Comparison of ENCODE assay signal across 16 cellular contexts in the genomic region with DNA sequence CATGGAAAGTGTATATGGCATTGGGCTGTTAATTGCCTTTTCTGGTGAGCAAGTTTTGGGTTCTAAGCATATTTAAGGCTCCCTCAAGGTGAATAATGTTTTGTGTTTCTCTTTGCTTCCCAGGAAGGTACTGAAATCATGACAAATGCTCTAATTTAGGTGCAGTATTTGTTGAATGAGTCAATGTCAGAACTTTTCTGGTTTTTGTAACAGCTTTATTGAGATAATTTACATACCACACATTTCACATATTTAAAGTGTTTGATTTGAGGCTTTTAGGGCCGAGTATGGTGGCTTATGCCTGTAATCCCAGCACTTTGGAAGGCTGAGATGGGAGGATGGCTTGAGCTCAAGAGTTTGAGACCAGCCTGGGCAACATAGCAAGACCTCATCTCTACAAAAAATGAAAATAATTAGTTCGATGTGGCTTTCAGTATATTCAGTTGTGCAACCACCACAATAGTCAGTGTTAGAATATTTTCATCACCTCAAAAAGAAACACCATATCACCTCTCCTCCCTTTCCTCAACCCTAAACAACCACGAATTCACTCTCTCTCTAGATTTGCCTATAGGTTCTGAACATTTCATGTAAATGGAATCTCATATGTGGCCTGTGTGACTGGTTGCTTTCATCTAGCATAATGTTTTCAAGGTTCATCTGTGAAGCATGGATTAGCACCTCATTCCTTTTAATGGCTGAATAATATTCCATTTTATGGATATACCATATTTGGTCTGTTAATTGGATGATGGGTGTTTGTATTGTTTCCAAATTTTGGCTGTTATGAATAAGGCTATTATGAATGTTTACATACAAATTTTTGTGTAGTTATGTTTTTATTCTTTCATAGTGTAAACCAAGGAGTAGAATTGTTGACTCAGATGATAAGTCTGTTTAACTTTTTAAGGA. TPM values are rescaled to one million over a fixed set of nuclear protein-coding genes. Genes with fewer than 3 reads are reported as not detected.
DNase-seq lines count a peak whose midpoint lies in the region; ATAC-seq and TF ChIP-seq lines count a peak whose summit lies in the region.
"Had no signal": no experiment of that assay in that cellular context is flagged by ENCODE, and none has a peak within 500 bp of the region (broad histone marks: within the 10 kb centered on the region; RNA-seq: fewer than 3 reads in every experiment).

No MANE protein-coding gene starts in this region.

- no peak overlapping the region for H3K4me3 Mint-ChIP-seq in CD4-positive, alpha-beta T cell
- no peak overlapping the region for H3K4me3 Mint-ChIP-seq in activated B cell treated with CpG ODN at 0.5 μM for 24 hours

- H3K9me3 ChIP-seq in CD4-positive, alpha-beta T cell (ENCODE audit: control insufficient read depth, low read length) = no peaks in the 10 kb centered on the region
- H3K9me3 ChIP-seq: SJSA1 had no signal

- no peak overlapping the region for H3K4me3 ChIP-seq in AG10803 (ENCODE audit: low read length)
- H3K4me3 ChIP-seq: BLaER1, GM23248, SJSA1 had no signal

- no peak overlapping the region for H3K27ac ChIP-seq in CD4-positive, alpha-beta T cell (ENCODE audit: low read depth, low read length)
- H3K27ac ChIP-seq: BLaER1, GM23248, SJSA1 had no signal

- TF ChIP-seq POLR2A in GM18505 (IDR thresholded peaks at IDR 0.05; ENCODE audit: borderline replicate concordance, extremely low read depth, insufficient read depth, insufficient read length) = no peak

- POLR2A ChIA-PET in CD4-positive, alpha-beta T cell (lab: Charles Lee) = interaction anchor here (1.0 kb wide), 1 partner anchor 22 kb away, joined by 3 read pairs; no protein-coding TSS in a partner anchor
- POLR2A ChIA-PET in activated B cell treated with CpG ODN at 0.5 μM for 24 hours (lab: Charles Lee) = no interaction called here

- intact Hi-C loops in CD4-positive, alpha-beta T cell (cut with DNase I, micrococcal nuclease) = no loop called here
- intact Hi-C loops in activated B cell treated with CpG ODN at 0.5 μM for 24 hours (cut with micrococcal nuclease) = no loop called here

- ATAC-seq in CD4-positive, alpha-beta T cell (ENCODE audit: poor library complexity) = no peak
- ATAC-seq in HG02623 (IDR thresholded peaks at IDR 0.05; ENCODE audit: unreplicated experiment) = peak; percentile 48
- no peak for ATAC-seq in activated B cell treated with CpG ODN at 0.5 μM for 24 hours (ENCODE audit: low read depth)
- no peak for ATAC-seq in GM18505 (IDR thresholded peaks at IDR 0.05; ENCODE audit: unreplicated experiment)

- CTCF ChIA-PET in CD4-positive, alpha-beta T cell (lab: Charles Lee) = interaction anchor here (1.2 kb wide), 1 partner anchor 10 kb away, joined by 3 read pairs; no protein-coding TSS in a partner anchor
- CTCF ChIA-PET in activated B cell treated with CpG ODN at 0.5 μM for 24 hours (lab: Charles Lee) = interaction anchor here (1.1 kb wide), 1 partner anchor 63 kb away, joined by 4 read pairs; no protein-coding TSS in a partner anchor

- H3K27ac Mint-ChIP-seq in CD4-positive, alpha-beta T cell = peak overlapping the region; percentile 40
- H3K27ac Mint-ChIP-seq in activated B cell treated with CpG ODN at 0.5 μM for 24 hours = peak overlapping the region; percentile 27

- in situ Hi-C loops in GM13976 (cut with MboI; ENCODE audit: low sequenced_read_pairs, unreplicated experiment) = no loop called here

- TF ChIP-seq CTCF in AG10803 (conservative IDR thresholded peaks at IDR 0.05; ENCODE audit: low read length) (no peak), activated B cell treated with CpG ODN at 0.5 μM for 24 hours (IDR thresholded peaks at IDR 0.05) (no peak), GM13976 (IDR thresholded peaks at IDR 0.05; ENCODE audit: borderline replicate concordance, control extremely low read depth, extremely low read depth, insufficient read depth, missing control alignments) (no peak)
- TF ChIP-seq CTCF in CD4-positive, alpha-beta T cell (IDR thresholded peaks at IDR 0.05) = no peak

- DNase-seq in AG10803 (ENCODE audit: low read depth) (peak; percentile 16), activated B cell treated with CpG ODN at 0.5 μM for 24 hours (no peak), NCI-H2081 treated with DMSO at 0.1 percent for 48 hours (lab: John Stamatoyannopoulos, UW) (no peak), NCI-H2029 (lab: John Stamatoyannopoulos, UW) (no peak), GM13976 (ENCODE audit: low spot score) (no peak)
- DNase-seq in CD4-positive, alpha-beta T cell = no peak
- DNase-seq: GM23248; NCI-H1417; NCI-H1930; NCI-H524; NK-92 treated with Interleukin-12 subunit alpha and Interleukin-12 subunit beta, amount 100 ng/mL, for 24 hours had no signal

- peaks cover 96% of the 10 kb centered on the region for H3K4me1 Mint-ChIP-seq in CD4-positive, alpha-beta T cell (ENCODE audit: low read depth)
- H3K4me1 Mint-ChIP-seq in activated B cell treated with CpG ODN at 0.5 μM for 24 hours = peaks cover 89% of the 10 kb centered on the region

- peaks cover 30% of the 10 kb centered on the region for H3K36me3 Mint-ChIP-seq in CD4-positive, alpha-beta T cell (ENCODE audit: low read depth)
- peaks cover 56% of the 10 kb centered on the region for H3K36me3 Mint-ChIP-seq in activated B cell treated with CpG ODN at 0.5 μM for 24 hours (ENCODE audit: low read depth)

- H3K27me3 Mint-ChIP-seq in CD4-positive, alpha-beta T cell = no peaks in the 10 kb centered on the region
- no peaks in the 10 kb centered on the region for H3K27me3 Mint-ChIP-seq in activated B cell treated with CpG ODN at 0.5 μM for 24 hours
- H3K27me3 Mint-ChIP-seq: IgD-negative memory B cell had no signal

- H3K27me3 ChIP-seq in CD4-positive, alpha-beta T cell (ENCODE audit: control insufficient read depth, insufficient read depth, low read length) = no peaks in the 10 kb centered on the region
- H3K27me3 ChIP-seq: BLaER1, SJSA1 had no signal

- H3K9me3 Mint-ChIP-seq in CD4-positive, alpha-beta T cell = no peaks in the 10 kb centered on the region
- no peaks in the 10 kb centered on the region for H3K9me3 Mint-ChIP-seq in activated B cell treated with CpG ODN at 0.5 μM for 24 hours

RNA-seq across cellular contexts. Expression of gene MGAT5, which starts 54.9 kb away (rescaled TPM):
- total RNA-seq in CD4-positive, alpha-beta T cell = 10 to 100 TPM; 77.5 to 77.8 TPM
- total RNA-seq in activated B cell treated with CpG ODN at 0.5 μM for 24 hours = 66.7 and 69.0 TPM in 2 replicates
